In the genomic region with DNA sequence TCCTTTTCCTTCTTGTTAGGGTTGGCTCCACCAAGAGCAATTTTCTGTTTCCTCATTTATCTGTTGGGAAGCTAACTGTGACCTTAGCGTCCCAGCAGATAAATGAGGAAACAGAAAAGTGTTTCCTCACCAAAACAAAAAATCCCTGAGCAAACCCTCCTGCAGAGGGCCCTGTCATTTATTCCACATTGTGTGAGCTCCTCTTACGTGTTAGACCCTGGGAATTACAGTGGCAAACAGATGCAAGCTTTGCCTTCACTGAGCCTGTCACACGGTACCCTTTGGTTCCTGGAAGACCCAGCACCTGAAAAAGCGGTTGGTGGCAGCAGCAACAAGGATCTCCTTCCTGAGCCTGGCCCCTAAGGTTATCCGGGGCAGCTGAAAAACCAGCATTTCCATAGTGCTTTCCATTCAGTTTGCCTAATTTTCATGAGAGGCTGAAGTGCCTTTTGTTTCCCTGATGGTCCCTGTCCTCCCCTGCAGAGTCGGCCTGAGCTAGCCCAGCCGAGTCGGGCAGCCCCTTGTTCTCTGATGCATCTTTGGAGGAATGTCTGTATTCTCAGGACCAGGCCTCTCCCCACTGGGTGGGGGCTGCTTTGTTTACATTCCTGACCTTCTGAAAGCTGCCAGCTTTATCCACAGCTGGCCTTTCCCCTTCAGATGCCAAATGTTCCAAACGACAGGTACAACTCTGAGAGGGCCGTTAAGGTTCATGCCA, we compare ENCODE assay signal across 8 cellular contexts. TPM values are rescaled to one million over a fixed set of nuclear protein-coding genes. Genes with fewer than 3 reads are reported as not detected.
A peak's percentile ranks its signal among the peaks of the same experiment; 100 is the strongest.
DNase-seq lines count a peak whose midpoint lies in the region; ATAC-seq, FAIRE-seq and TF ChIP-seq lines count a peak whose summit lies in the region.

No MANE protein-coding gene starts in this region.

- peaks cover 0 to 2% (median 0%) of the 10 kb centered on the region in 5 donors for H3K36me3 ChIP-seq in subcutaneous abdominal adipose tissue (ENCODE audit: control insufficient read depth in 5 of 5, insufficient read depth in 5 of 5, low read length in 5 of 5)

- peaks cover 39 to 90% (median 90%) of the 10 kb centered on the region in 5 donors for H3K4me1 ChIP-seq in subcutaneous abdominal adipose tissue (ENCODE audit: control insufficient read depth in 5 of 5, insufficient read depth in 5 of 5, low read length in 5 of 5)

- no peak for TF ChIP-seq CTCF in WTC11 (IDR thresholded peaks at IDR 0.05)

- DNase-seq in activated CD4-positive, alpha-beta memory T cell treated with anti-CD3 and anti-CD28 coated beads for 36 hours, result no peak
- no peak for DNase-seq in activated CD4-positive, alpha-beta memory T cell treated with anti-CD3 and anti-CD28 coated beads, Interleukin-2, amount 10 ng/mL, durations not matched to agents 7 days and 5 days
- peak; percentile 78 for DNase-seq in WTC11 (ENCODE audit: low spot score)
- DNase-seq in inferior parietal cortex (ENCODE audit: extremely low spot score), result peak; percentile 51
- no peak for DNase-seq in GM12892 (ENCODE audit: insufficient read length)
- no peak for DNase-seq in HK-2 (ENCODE audit: unreplicated experiment)

- POLR2A ChIA-PET in activated CD4-positive, alpha-beta memory T cell treated with anti-CD3 and anti-CD28 coated beads for 36 hours (lab: Charles Lee), result no interaction called here
- POLR2A ChIA-PET in activated CD4-positive, alpha-beta memory T cell treated with anti-CD3 and anti-CD28 coated beads, Interleukin-2, amount 10 ng/mL, durations not matched to agents 7 days and 5 days (lab: Charles Lee), result interaction anchor here (0.6 to 2.7 kb wide), 8 partner anchors 9 to 73 kb away, joined by 3 to 10 read pairs (median 4); no protein-coding TSS in a partner anchor
- POLR2A ChIA-PET in WTC11 (lab: Charles Lee), result interaction anchor here (0.6 to 1.2 kb wide), 5 partner anchors 12 to 253 kb away, joined by 3 to 4 read pairs (median 3); a partner anchor contains a TSS

- CTCF ChIA-PET in activated CD4-positive, alpha-beta memory T cell treated with anti-CD3 and anti-CD28 coated beads for 36 hours (lab: Charles Lee), result interaction anchor here (0.7 to 4.0 kb wide), 8 partner anchors 31 to 75 kb away, joined by 3 to 19 read pairs (median 4); no protein-coding TSS in a partner anchor
- CTCF ChIA-PET in activated CD4-positive, alpha-beta memory T cell treated with anti-CD3 and anti-CD28 coated beads, Interleukin-2, amount 10 ng/mL, durations not matched to agents 7 days and 5 days (lab: Charles Lee), result interaction anchor here (1.0 to 2.0 kb wide), 5 partner anchors 34 to 75 kb away, joined by 3 to 5 read pairs (median 5); no protein-coding TSS in a partner anchor
- CTCF ChIA-PET in WTC11 (lab: Charles Lee), result interaction anchor here (0.6 to 2.3 kb wide), 16 partner anchors 9 to 621 kb away, joined by 3 to 28 read pairs (median 4); no protein-coding TSS in a partner anchor

- peak overlapping the region; percentile 93 for H3K27ac ChIP-seq in subcutaneous abdominal adipose tissue (ENCODE audit: low read depth, low read length)

- TF ChIP-seq POLR2A in GM12892 (IDR thresholded peaks at IDR 0.05; ENCODE audit: low read depth, low read length), result no peak

- no peak for FAIRE-seq in GM12892 (lab: Jason Lieb, UNC)

- no peaks in the 10 kb centered on the region for H3K9me3 Mint-ChIP-seq in activated CD4-positive, alpha-beta memory T cell treated with anti-CD3 and anti-CD28 coated beads for 36 hours
- H3K9me3 Mint-ChIP-seq in activated CD4-positive, alpha-beta memory T cell treated with anti-CD3 and anti-CD28 coated beads, Interleukin-2, amount 10 ng/mL, durations not matched to agents 7 days and 5 days, result no peaks in the 10 kb centered on the region
- H3K9me3 Mint-ChIP-seq in WTC11, result no peaks in the 10 kb centered on the region

- H3K36me3 Mint-ChIP-seq in activated CD4-positive, alpha-beta memory T cell treated with anti-CD3 and anti-CD28 coated beads for 36 hours, result no peaks in the 10 kb centered on the region
- peaks cover 12% of the 10 kb centered on the region for H3K36me3 Mint-ChIP-seq in activated CD4-positive, alpha-beta memory T cell treated with anti-CD3 and anti-CD28 coated beads, Interleukin-2, amount 10 ng/mL, durations not matched to agents 7 days and 5 days (ENCODE audit: low read depth)
- no peaks in the 10 kb centered on the region for H3K36me3 Mint-ChIP-seq in WTC11

- H3K27me3 ChIP-seq in subcutaneous abdominal adipose tissue (ENCODE audit: control insufficient read depth in 5 of 5, insufficient read depth in 4 of 5, low read length in 5 of 5), result no peaks in the 10 kb centered on the region

- peak overlapping the region; percentile 20 for H3K27ac Mint-ChIP-seq in activated CD4-positive, alpha-beta memory T cell treated with anti-CD3 and anti-CD28 coated beads for 36 hours
- H3K27ac Mint-ChIP-seq in activated CD4-positive, alpha-beta memory T cell treated with anti-CD3 and anti-CD28 coated beads, Interleukin-2, amount 10 ng/mL, durations not matched to agents 7 days and 5 days, result no peak overlapping the region
- peak overlapping the region; percentile 97 for H3K27ac Mint-ChIP-seq in WTC11

- no peaks in the 10 kb centered on the region for H3K27me3 Mint-ChIP-seq in activated CD4-positive, alpha-beta memory T cell treated with anti-CD3 and anti-CD28 coated beads for 36 hours
- no peaks in the 10 kb centered on the region for H3K27me3 Mint-ChIP-seq in activated CD4-positive, alpha-beta memory T cell treated with anti-CD3 and anti-CD28 coated beads, Interleukin-2, amount 10 ng/mL, durations not matched to agents 7 days and 5 days
- H3K27me3 Mint-ChIP-seq in WTC11 (ENCODE audit: low read depth), result no peaks in the 10 kb centered on the region

- peaks cover 69% of the 10 kb centered on the region for H3K4me1 Mint-ChIP-seq in activated CD4-positive, alpha-beta memory T cell treated with anti-CD3 and anti-CD28 coated beads for 36 hours (ENCODE audit: low read depth)
- H3K4me1 Mint-ChIP-seq in activated CD4-positive, alpha-beta memory T cell treated with anti-CD3 and anti-CD28 coated beads, Interleukin-2, amount 10 ng/mL, durations not matched to agents 7 days and 5 days, result peaks cover 63% of the 10 kb centered on the region
- H3K4me1 Mint-ChIP-seq in WTC11, result peaks cover 70% of the 10 kb centered on the region

- intact Hi-C loops in activated CD4-positive, alpha-beta memory T cell treated with anti-CD3 and anti-CD28 coated beads for 36 hours (cut with micrococcal nuclease), result loop anchor here (10.0 kb wide), 1 partner anchor 479 kb away; no protein-coding TSS in a partner anchor

- H3K9ac ChIP-seq in subcutaneous abdominal adipose tissue (ENCODE audit: low read length in 5 of 5), result peak overlapping the region; percentile 41 to 79 (median 68)

- H3K4me3 Mint-ChIP-seq in activated CD4-positive, alpha-beta memory T cell treated with anti-CD3 and anti-CD28 coated beads for 36 hours, result no peak overlapping the region
- H3K4me3 Mint-ChIP-seq in activated CD4-positive, alpha-beta memory T cell treated with anti-CD3 and anti-CD28 coated beads, Interleukin-2, amount 10 ng/mL, durations not matched to agents 7 days and 5 days, result no peak overlapping the region
- H3K4me3 Mint-ChIP-seq in WTC11, result peak overlapping the region; percentile 22

- peak overlapping the region in 3 of 5 donors; percentile 23 to 42 (median 40) for H3K4me3 ChIP-seq in subcutaneous abdominal adipose tissue (ENCODE audit: low read depth in 1 of 5, low read length in 5 of 5)

- no peaks in the 10 kb centered on the region for H3K9me3 ChIP-seq in subcutaneous abdominal adipose tissue (ENCODE audit: control insufficient read depth in 5 of 5, low read length in 5 of 5)

- ATAC-seq in WTC11 (peak; percentile 91), HG03135 (IDR thresholded peaks at IDR 0.05; ENCODE audit: unreplicated experiment) (no peak)

TF ChIP-seq in WTC11, 78 proteins besides CTCF, POLR2A, EP300 and RAD21:
- TF ChIP-seq, protein P1, sequence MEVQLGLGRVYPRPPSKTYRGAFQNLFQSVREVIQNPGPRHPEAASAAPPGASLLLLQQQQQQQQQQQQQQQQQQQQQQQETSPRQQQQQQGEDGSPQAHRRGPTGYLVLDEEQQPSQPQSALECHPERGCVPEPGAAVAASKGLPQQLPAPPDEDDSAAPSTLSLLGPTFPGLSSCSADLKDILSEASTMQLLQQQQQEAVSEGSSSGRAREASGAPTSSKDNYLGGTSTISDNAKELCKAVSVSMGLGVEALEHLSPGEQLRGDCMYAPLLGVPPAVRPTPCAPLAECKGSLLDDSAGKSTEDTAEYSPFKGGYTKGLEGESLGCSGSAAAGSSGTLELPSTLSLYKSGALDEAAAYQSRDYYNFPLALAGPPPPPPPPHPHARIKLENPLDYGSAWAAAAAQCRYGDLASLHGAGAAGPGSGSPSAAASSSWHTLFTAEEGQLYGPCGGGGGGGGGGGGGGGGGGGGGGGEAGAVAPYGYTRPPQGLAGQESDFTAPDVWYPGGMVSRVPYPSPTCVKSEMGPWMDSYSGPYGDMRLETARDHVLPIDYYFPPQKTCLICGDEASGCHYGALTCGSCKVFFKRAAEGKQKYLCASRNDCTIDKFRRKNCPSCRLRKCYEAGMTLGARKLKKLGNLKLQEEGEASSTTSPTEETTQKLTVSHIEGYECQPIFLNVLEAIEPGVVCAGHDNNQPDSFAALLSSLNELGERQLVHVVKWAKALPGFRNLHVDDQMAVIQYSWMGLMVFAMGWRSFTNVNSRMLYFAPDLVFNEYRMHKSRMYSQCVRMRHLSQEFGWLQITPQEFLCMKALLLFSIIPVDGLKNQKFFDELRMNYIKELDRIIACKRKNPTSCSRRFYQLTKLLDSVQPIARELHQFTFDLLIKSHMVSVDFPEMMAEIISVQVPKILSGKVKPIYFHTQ (CRISPR knock-in tag; IDR thresholded peaks at IDR 0.05), result no peak
- TF ChIP-seq TEAD1 (CRISPR knock-in tag; IDR thresholded peaks at IDR 0.05) (peak; percentile 41; the same call in 1 of the 2 replicates), TCF7 (CRISPR knock-in tag; IDR thresholded peaks at IDR 0.05; ENCODE audit: low read depth) (no peak), FOXK1 (CRISPR knock-in tag; IDR thresholded peaks at IDR 0.05) (peak; percentile 92)

RNA-seq across cellular contexts. Expression of a gene that starts 34.7 kb away (rescaled TPM):
- 1 to 10 TPM; 7.6 to 9.4 TPM for total RNA-seq in activated CD4-positive, alpha-beta memory T cell treated with anti-CD3 and anti-CD28 coated beads for 36 hours
- 10 to 100 TPM; 17.1 to 18.4 TPM for total RNA-seq in activated CD4-positive, alpha-beta memory T cell treated with anti-CD3 and anti-CD28 coated beads, Interleukin-2, amount 10 ng/mL, durations not matched to agents 7 days and 5 days
- 2.2 to 3.1 TPM (median 2.5 TPM) in 3 replicates for total RNA-seq in WTC11 (2021)
- 2.0 TPM for polyA plus RNA-seq in GM12892 (2012; ENCODE audit: missing spikeins)

Comparison
In these comparisons a context has a peak if more than half of its experiments do, and no peak if none do; other contexts are left out.
1. DNase-seq: peak in WTC11 (single experiment) and inferior parietal cortex (single experiment); none in activated CD4-positive, alpha-beta memory T cell treated with anti-CD3 and anti-CD28 coated beads for 36 hours (single experiment), activated CD4-positive, alpha-beta memory T cell treated with anti-CD3 and anti-CD28 coated beads, Interleukin-2, amount 10 ng/mL, durations not matched to agents 7 days and 5 days (single experiment), GM12892 (single experiment) and HK-2 (single experiment).